1 cellular context compared by ENCODE assay signal in genomic region chr1:210722410-210723081, GRCh38.
TF ChIP-seq lines count a peak whose summit lies in the region.

No MANE protein-coding gene starts in this region.

TF ChIP-seq in SK-N-SH, 30 proteins besides CTCF, POLR2A, EP300 and RAD21 (continued from another document):
- TF ChIP-seq REST (IDR thresholded peaks at IDR 0.05; ENCODE audit: low read depth, low read length): no peak
